In the genomic region with DNA sequence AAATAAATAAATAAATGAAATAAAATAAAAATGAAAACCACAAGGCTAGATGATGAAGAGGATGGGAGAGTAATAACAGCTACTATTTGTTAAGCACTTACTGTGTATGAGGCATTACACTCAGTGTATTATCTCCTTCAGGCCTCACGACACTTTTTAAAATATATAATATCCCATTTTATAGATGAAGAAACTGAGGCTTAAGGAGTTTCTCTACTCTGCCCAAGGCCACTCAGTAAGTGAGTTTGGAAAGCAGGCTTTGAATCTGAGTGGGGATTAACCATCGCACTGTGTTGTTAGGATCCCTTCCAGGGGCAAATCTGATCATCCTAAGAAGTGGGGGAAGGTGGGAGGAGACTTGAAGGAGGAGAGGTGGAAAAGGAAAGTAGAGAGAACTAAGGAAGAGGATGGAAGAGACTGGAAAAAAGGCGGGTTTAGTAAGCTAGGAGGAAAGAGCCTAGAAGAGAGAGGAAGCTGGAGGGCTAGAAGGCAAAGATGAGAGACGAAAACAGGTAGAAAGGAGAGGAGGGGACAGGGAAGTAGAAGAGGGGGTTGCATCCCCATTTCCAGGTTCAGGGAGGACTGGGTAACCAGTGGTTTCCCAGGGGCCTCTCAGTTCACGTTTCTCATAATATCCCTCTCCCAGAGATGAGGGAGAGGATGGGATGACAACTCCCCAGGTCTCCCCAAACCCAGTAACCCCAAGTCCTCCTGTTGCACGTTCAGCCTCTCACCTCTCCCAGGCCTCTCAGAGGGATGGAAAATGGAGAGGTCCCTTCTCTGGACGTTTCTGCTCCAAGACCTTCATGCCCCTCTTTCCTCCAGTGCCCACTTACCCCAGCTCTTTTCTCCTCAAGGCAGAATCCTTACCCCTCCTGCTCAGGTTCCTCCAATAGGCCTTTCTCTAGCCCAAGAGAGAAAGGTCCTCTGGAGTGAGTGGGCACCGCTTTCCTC, we compare ENCODE assay signal across 1 cellular context.
A peak's percentile ranks its signal among the peaks of the same experiment; 100 is the strongest.
TF ChIP-seq lines count a peak whose summit lies in the region.

No MANE protein-coding gene starts in this region.

TF ChIP-seq in HepG2, 621 proteins besides CTCF, POLR2A, EP300 and RAD21:
- TF ChIP-seq ZNF484 (CRISPR knock-in tag; IDR thresholded peaks at IDR 0.05; ENCODE audit: borderline replicate concordance, low read depth), result no peak
- no peak for TF ChIP-seq SAFB2 (CRISPR knock-in tag; IDR thresholded peaks at IDR 0.05; ENCODE audit: borderline replicate concordance, low read depth)
- no peak for TF ChIP-seq NFIC (IDR thresholded peaks at IDR 0.05; ENCODE audit: low read length)
- no peak for TF ChIP-seq ZNF17 (CRISPR knock-in tag; IDR thresholded peaks at IDR 0.05)
- no peak for TF ChIP-seq SMC3 (IDR thresholded peaks at IDR 0.05; ENCODE audit: low read length)
- 0 out of 2 replicates have a peak, but pooled peaks have one; percentile 10 for TF ChIP-seq HDAC1 (CRISPR knock-in tag; IDR thresholded peaks at IDR 0.05)
- TF ChIP-seq ZNF629 (CRISPR knock-in tag; conservative IDR thresholded peaks at IDR 0.05), result peak; percentile 81
- no peak for TF ChIP-seq JDP2 (CRISPR knock-in tag; IDR thresholded peaks at IDR 0.05; ENCODE audit: borderline replicate concordance)
- no peak for TF ChIP-seq ZNF670 (CRISPR knock-in tag; IDR thresholded peaks at IDR 0.05; ENCODE audit: borderline replicate concordance)
- TF ChIP-seq ZSCAN12 (CRISPR knock-in tag; IDR thresholded peaks at IDR 0.05), result no peak
- no peak for TF ChIP-seq U2AF2 (IDR thresholded peaks at IDR 0.05; ENCODE audit: low read depth, low read length)
- no peak for TF ChIP-seq SP140L (CRISPR knock-in tag; IDR thresholded peaks at IDR 0.05; ENCODE audit: borderline replicate concordance)
- no peak for TF ChIP-seq PRDM4 (CRISPR knock-in tag; IDR thresholded peaks at IDR 0.05; ENCODE audit: borderline replicate concordance)
- no peak for TF ChIP-seq PTBP1 (IDR thresholded peaks at IDR 0.05; ENCODE audit: low read depth, low read length, poor library complexity, severe bottlenecking)
- no peak for TF ChIP-seq ADNP (CRISPR knock-in tag; IDR thresholded peaks at IDR 0.05)
- TF ChIP-seq, protein P1, sequence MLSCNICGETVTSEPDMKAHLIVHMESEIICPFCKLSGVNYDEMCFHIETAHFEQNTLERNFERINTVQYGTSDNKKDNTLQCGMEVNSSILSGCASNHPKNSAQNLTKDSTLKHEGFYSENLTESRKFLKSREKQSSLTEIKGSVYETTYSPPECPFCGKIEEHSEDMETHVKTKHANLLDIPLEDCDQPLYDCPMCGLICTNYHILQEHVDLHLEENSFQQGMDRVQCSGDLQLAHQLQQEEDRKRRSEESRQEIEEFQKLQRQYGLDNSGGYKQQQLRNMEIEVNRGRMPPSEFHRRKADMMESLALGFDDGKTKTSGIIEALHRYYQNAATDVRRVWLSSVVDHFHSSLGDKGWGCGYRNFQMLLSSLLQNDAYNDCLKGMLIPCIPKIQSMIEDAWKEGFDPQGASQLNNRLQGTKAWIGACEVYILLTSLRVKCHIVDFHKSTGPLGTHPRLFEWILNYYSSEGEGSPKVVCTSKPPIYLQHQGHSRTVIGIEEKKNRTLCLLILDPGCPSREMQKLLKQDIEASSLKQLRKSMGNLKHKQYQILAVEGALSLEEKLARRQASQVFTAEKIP (CRISPR knock-in tag; IDR thresholded peaks at IDR 0.05; ENCODE audit: borderline replicate concordance), result no peak
